15 cellular contexts compared by ENCODE assay signal in genomic region chr14:58697927-58698641, GRCh38.
DNase-seq lines count a peak whose midpoint lies in the region; ATAC-seq and TF ChIP-seq lines count a peak whose summit lies in the region.
"Had no signal": no experiment of that assay in that cellular context is flagged by ENCODE, and none has a peak within 500 bp of the region (broad histone marks: within the 10 kb centered on the region; RNA-seq: fewer than 3 reads in every experiment).

No MANE protein-coding gene starts in this region.

- ATAC-seq in left lung = peak; percentile 94
- ATAC-seq in GM18867 (IDR thresholded peaks at IDR 0.05; ENCODE audit: unreplicated experiment) = no peak
- ATAC-seq in GM21423 (IDR thresholded peaks at IDR 0.05; ENCODE audit: unreplicated experiment) = no peak

- no peak overlapping the region for H3K27ac ChIP-seq in left lung
- H3K27ac ChIP-seq: SK-N-MC, uterus had no signal

- in situ Hi-C loops in GM13977 (cut with MboI; ENCODE audit: low pct_unique_long_range_greater_than_20kb, low sequenced_read_pairs, unreplicated experiment) = no loop called here

- DNase-seq in DMS153 (lab: John Stamatoyannopoulos, UW) (peak; percentile 69), NCI-H146 (lab: John Stamatoyannopoulos, UW) (peak; percentile 87), NCI-H748 (lab: John Stamatoyannopoulos, UW; ENCODE audit: unreplicated experiment) (peak; percentile 91), left lung (no peak), GM13977 (ENCODE audit: low spot score) (no peak), GM20000 (ENCODE audit: low spot score) (no peak)
- DNase-seq: activated CD4-positive, CD25-positive, alpha-beta regulatory T cell; activated CD8-positive, alpha-beta memory T cell treated with anti-CD3 and anti-CD28 coated beads, Interleukin-2, amount 50 U/mL, for 48 hours; GOT3; KBM-7; NCI-H774; uterus had no signal

- peaks cover 0 to 6% of the 10 kb centered on the region in 2 donors for H3K27me3 ChIP-seq in left lung
- H3K27me3 ChIP-seq: uterus had no signal

- H3K4me3 ChIP-seq in left lung = no peak overlapping the region
- H3K4me3 ChIP-seq: SK-N-MC, uterus had no signal

- no peaks in the 10 kb centered on the region for H3K9me3 ChIP-seq in left lung
- H3K9me3 ChIP-seq: uterus had no signal

- intact Hi-C loops in left lung (cut with DNase I) = no loop called here

- no peaks in the 10 kb centered on the region for H3K4me1 ChIP-seq in left lung
- H3K4me1 ChIP-seq: uterus had no signal

- TF ChIP-seq CTCF in left lung (IDR thresholded peaks at IDR 0.05) (no peak), GM13977 (IDR thresholded peaks at IDR 0.05; ENCODE audit: extremely low read depth, insufficient read depth, missing control alignments) (no peak), GM20000 (IDR thresholded peaks at IDR 0.05; ENCODE audit: extremely low read depth, missing control alignments) (no peak)

- H3K36me3 ChIP-seq in left lung = no peaks in the 10 kb centered on the region
- H3K36me3 ChIP-seq: uterus had no signal

Comparison
In these comparisons a context has a peak if more than half of its experiments do, and no peak if none do; other contexts are left out.
1. DNase-seq: peak in DMS153 (single experiment), NCI-H146 (single experiment) and NCI-H748 (single experiment); none in left lung (0 of 2), GM13977 (single experiment) and GM20000 (single experiment).